ENCODE assay signal across 9 cellular contexts in genomic region chr5:55234171-55234700, GRCh38. TPM values are rescaled to one million over a fixed set of nuclear protein-coding genes. Genes with fewer than 3 reads are reported as not detected.
DNase-seq lines count a peak whose midpoint lies in the region; ATAC-seq, FAIRE-seq and TF ChIP-seq lines count a peak whose summit lies in the region.
"Had no signal": no experiment of that assay in that cellular context is flagged by ENCODE, and none has a peak within 500 bp of the region (broad histone marks: within the 10 kb centered on the region; RNA-seq: fewer than 3 reads in every experiment).

No MANE protein-coding gene starts in this region.

- TF ChIP-seq CTCF in 22Rv1 (IDR thresholded peaks at IDR 0.05), result no peak
- no peak for TF ChIP-seq CTCF in GM12864 (IDR thresholded peaks at IDR 0.05; ENCODE audit: low read depth, low read length, missing control alignments)
- no peak for TF ChIP-seq CTCF in endothelial cell (IDR thresholded peaks at IDR 0.05; ENCODE audit: unreplicated experiment)

- no peak overlapping the region for H3K9ac ChIP-seq in muscle layer of colon (ENCODE audit: low read length)

- peaks cover 30% of the 10 kb centered on the region for H3K4me1 ChIP-seq in muscle layer of colon (ENCODE audit: insufficient read depth, low read length)

- peak overlapping the region; percentile 77 for H3K27ac Mint-ChIP-seq in endothelial cell (ENCODE audit: unreplicated experiment)

- DNase-seq in GM12864 (ENCODE audit: low read depth) (no peak), RCC 7860 (ENCODE audit: low spot score) (peak; percentile 34), endothelial cell (ENCODE audit: low spot score) (peak; percentile 30), DMS114 treated with DMSO at 0.1 percent for 48 hours (lab: John Stamatoyannopoulos, UW; ENCODE audit: unreplicated experiment) (no peak), NCI-H2107 (lab: John Stamatoyannopoulos, UW) (no peak)

- peaks cover 37% of the 10 kb centered on the region for H3K27me3 Mint-ChIP-seq in endothelial cell (ENCODE audit: unreplicated experiment)

- H3K4me3 ChIP-seq in GM12864 (ENCODE audit: low read depth, low read length) (peak overlapping the region; percentile 54), muscle layer of colon (ENCODE audit: low read depth in 1 of 2, low read length in 2 of 2) (peak overlapping the region; percentile 40 to 73)

- H3K27me3 ChIP-seq in muscle layer of colon (ENCODE audit: control insufficient read depth in 1 of 2, insufficient read depth in 2 of 2, low read length in 2 of 2), result peaks cover 53 to 71% of the 10 kb centered on the region in 2 donors

- FAIRE-seq in RCC 7860 (lab: Jason Lieb, UNC), result no peak

- no peaks in the 10 kb centered on the region for H3K9me3 Mint-ChIP-seq in endothelial cell (ENCODE audit: unreplicated experiment)

- H3K27ac ChIP-seq in 22Rv1, result peak overlapping the region; percentile 71
- no peak overlapping the region for H3K27ac ChIP-seq in muscle layer of colon (ENCODE audit: low read depth, low read length)

- peak overlapping the region; percentile 91 for H3K4me3 Mint-ChIP-seq in endothelial cell (ENCODE audit: unreplicated experiment)

- no peak for ATAC-seq in HG02981 (IDR thresholded peaks at IDR 0.05; ENCODE audit: unreplicated experiment)

- no peaks in the 10 kb centered on the region for H3K9me3 ChIP-seq in muscle layer of colon (ENCODE audit: low read length)

- H3K4me1 Mint-ChIP-seq in endothelial cell (ENCODE audit: unreplicated experiment), result peaks cover 18% of the 10 kb centered on the region

- H3K36me3 ChIP-seq in muscle layer of colon (ENCODE audit: insufficient read depth, low read length), result no peaks in the 10 kb centered on the region

- H3K36me3 Mint-ChIP-seq in endothelial cell (ENCODE audit: low read depth, unreplicated experiment), result peaks cover 4% of the 10 kb centered on the region

RNA-seq across cellular contexts. Expression of gene CCNO, which starts 0.8 kb away (rescaled TPM):
- total RNA-seq in endothelial cell (ENCODE audit: unreplicated experiment), result 0.15 TPM
- total RNA-seq: lung microvascular endothelial cell had no signal

RNA-seq across cellular contexts. Expression of gene MCIDAS, which starts 7.1 kb away (rescaled TPM):
- total RNA-seq in endothelial cell (ENCODE audit: unreplicated experiment), result not detected
- total RNA-seq: lung microvascular endothelial cell had no signal

Comparison
In these comparisons a context has a peak if more than half of its experiments do, and no peak if none do; other contexts are left out.
1. DNase-seq: peak in RCC 7860 (single experiment) and endothelial cell (single experiment); none in GM12864 (single experiment), DMS114 treated with DMSO at 0.1 percent for 48 hours (single experiment) and NCI-H2107 (single experiment).